6 cellular contexts compared by ENCODE assay signal in genomic region chr10:117914330-117914729, GRCh38.
"Had no signal": no experiment of that assay in that cellular context is flagged by ENCODE, and none has a peak within 500 bp of the region (broad histone marks: within the 10 kb centered on the region; RNA-seq: fewer than 3 reads in every experiment).

No MANE protein-coding gene starts in this region.

- H3K27ac ChIP-seq: HL-60 had no signal

- DNase-seq: IMR-90, KBM-7, KG1 had no signal

- FAIRE-seq: HepG2, HTR-8/SVneo had no signal

- ATAC-seq: HepG2 had no signal
